Comparison of ENCODE assay signal across 10 cellular contexts in genomic region chr9:36276840-36277239, GRCh38. TPM values are rescaled to one million over a fixed set of nuclear protein-coding genes. Genes with fewer than 3 reads are reported as not detected.
A peak's percentile ranks its signal among the peaks of the same experiment; 100 is the strongest.
DNase-seq lines count a peak whose midpoint lies in the region; FAIRE-seq and TF ChIP-seq lines count a peak whose summit lies in the region.
"Had no signal": no experiment of that assay in that cellular context is flagged by ENCODE, and none has a peak within 500 bp of the region (broad histone marks: within the 10 kb centered on the region; RNA-seq: fewer than 3 reads in every experiment).

No MANE protein-coding gene starts in this region.

- no peaks in the 10 kb centered on the region for H3K36me3 Mint-ChIP-seq in dendritic cell treated with granulocyte-macrophage colony-stimulating factor and Interleukin-4, amounts not matched to agents 40 ng/mL and 50 ng/mL, for 4 days (ENCODE audit: low read depth)
- no peaks in the 10 kb centered on the region for H3K36me3 Mint-ChIP-seq in activated T-helper 2 cell treated with anti-CD3 and anti-CD28 coated beads, Interferon-gamma antibody, Interleukin-2, Interleukin-4, amounts not matched to agents 10 μg/mL and 5 μg/mL and 100 μg/mL, durations not matched to agents 14 hours and 24 hours and 36 hours (ENCODE audit: low read depth)

- DNase-seq in AG09309 (ENCODE audit: low read depth) (no peak), M059J (ENCODE audit: low read depth) (peak; percentile 84), medulla oblongata (ENCODE audit: extremely low spot score) (peak; percentile 21), GM19239 (ENCODE audit: insufficient read length, low spot score) (no peak), RCC 7860 (ENCODE audit: low spot score) (no peak)
- DNase-seq in stimulated activated CD4-positive, alpha-beta T cell treated with anti-CD3 and anti-CD28 coated beads, Interleukin-1b, Interleukin-23, amount 100 ng/mL, for 48 hours, result no peak
- DNase-seq in activated T-helper 2 cell treated with anti-CD3 and anti-CD28 coated beads, Interferon-gamma antibody, Interleukin-2, Interleukin-4, amounts not matched to agents 10 μg/mL and 5 μg/mL and 100 μg/mL, durations not matched to agents 14 hours and 24 hours and 36 hours (ENCODE audit: low spot score), result no peak
- DNase-seq: DND-41, KBM-7 had no signal

- intact Hi-C loops in dendritic cell treated with granulocyte-macrophage colony-stimulating factor and Interleukin-4, amounts not matched to agents 40 ng/mL and 50 ng/mL, for 4 days (cut with micrococcal nuclease), result no loop called here
- intact Hi-C loops in activated T-helper 2 cell treated with anti-CD3 and anti-CD28 coated beads, Interferon-gamma antibody, Interleukin-2, Interleukin-4, amounts not matched to agents 10 μg/mL and 5 μg/mL and 100 μg/mL, durations not matched to agents 14 hours and 24 hours and 36 hours (cut with micrococcal nuclease), result no loop called here

- peak overlapping the region; percentile 11 for H3K4me3 Mint-ChIP-seq in dendritic cell treated with granulocyte-macrophage colony-stimulating factor and Interleukin-4, amounts not matched to agents 40 ng/mL and 50 ng/mL, for 4 days
- H3K4me3 Mint-ChIP-seq in activated T-helper 2 cell treated with anti-CD3 and anti-CD28 coated beads, Interferon-gamma antibody, Interleukin-2, Interleukin-4, amounts not matched to agents 10 μg/mL and 5 μg/mL and 100 μg/mL, durations not matched to agents 14 hours and 24 hours and 36 hours (ENCODE audit: low read depth), result no peak overlapping the region

- H3K9me3 Mint-ChIP-seq in dendritic cell treated with granulocyte-macrophage colony-stimulating factor and Interleukin-4, amounts not matched to agents 40 ng/mL and 50 ng/mL, for 4 days, result no peaks in the 10 kb centered on the region
- no peaks in the 10 kb centered on the region for H3K9me3 Mint-ChIP-seq in activated T-helper 2 cell treated with anti-CD3 and anti-CD28 coated beads, Interferon-gamma antibody, Interleukin-2, Interleukin-4, amounts not matched to agents 10 μg/mL and 5 μg/mL and 100 μg/mL, durations not matched to agents 14 hours and 24 hours and 36 hours

- H3K4me1 Mint-ChIP-seq in dendritic cell treated with granulocyte-macrophage colony-stimulating factor and Interleukin-4, amounts not matched to agents 40 ng/mL and 50 ng/mL, for 4 days (ENCODE audit: low read depth), result peaks cover 16% of the 10 kb centered on the region
- H3K4me1 Mint-ChIP-seq in activated T-helper 2 cell treated with anti-CD3 and anti-CD28 coated beads, Interferon-gamma antibody, Interleukin-2, Interleukin-4, amounts not matched to agents 10 μg/mL and 5 μg/mL and 100 μg/mL, durations not matched to agents 14 hours and 24 hours and 36 hours (ENCODE audit: low read depth), result no peaks in the 10 kb centered on the region

- TF ChIP-seq CTCF in AG09309 (IDR thresholded peaks at IDR 0.05; ENCODE audit: control insufficient read depth, insufficient read depth, low read depth, low read length, missing control alignments), result no peak

- peak overlapping the region; percentile 7 for H3K4me3 ChIP-seq in AG09309 (ENCODE audit: control insufficient read depth, low read depth, low read length)

- FAIRE-seq in GM19239 (lab: Jason Lieb, UNC) (no peak), RCC 7860 (lab: Jason Lieb, UNC) (no peak)

- H3K27ac Mint-ChIP-seq in dendritic cell treated with granulocyte-macrophage colony-stimulating factor and Interleukin-4, amounts not matched to agents 40 ng/mL and 50 ng/mL, for 4 days, result no peak overlapping the region
- H3K27ac Mint-ChIP-seq in activated T-helper 2 cell treated with anti-CD3 and anti-CD28 coated beads, Interferon-gamma antibody, Interleukin-2, Interleukin-4, amounts not matched to agents 10 μg/mL and 5 μg/mL and 100 μg/mL, durations not matched to agents 14 hours and 24 hours and 36 hours, result no peak overlapping the region

- H3K27me3 Mint-ChIP-seq in dendritic cell treated with granulocyte-macrophage colony-stimulating factor and Interleukin-4, amounts not matched to agents 40 ng/mL and 50 ng/mL, for 4 days, result no peaks in the 10 kb centered on the region
- no peaks in the 10 kb centered on the region for H3K27me3 Mint-ChIP-seq in activated T-helper 2 cell treated with anti-CD3 and anti-CD28 coated beads, Interferon-gamma antibody, Interleukin-2, Interleukin-4, amounts not matched to agents 10 μg/mL and 5 μg/mL and 100 μg/mL, durations not matched to agents 14 hours and 24 hours and 36 hours (ENCODE audit: low read depth)

RNA-seq across cellular contexts. Expression of gene GNE, which starts 18.6 kb away (rescaled TPM):
- total RNA-seq in M059J (2014; rRNA removed; shearing (Covaris generic)), result 38.0 and 50.0 TPM in 2 replicates
- 27.7 and 28.5 TPM in 2 replicates for total RNA-seq in activated T-helper 2 cell treated with anti-CD3 and anti-CD28 coated beads, Interferon-gamma antibody, Interleukin-2, Interleukin-4, amounts not matched to agents 10 μg/mL and 5 μg/mL and 100 μg/mL, durations not matched to agents 14 hours and 24 hours and 36 hours

Comparison
In these comparisons a context has a peak if more than half of its experiments do, and no peak if none do; other contexts are left out.
1. DNase-seq: peak in M059J (single experiment) and medulla oblongata (single experiment); none in AG09309 (single experiment), stimulated activated CD4-positive, alpha-beta T cell treated with anti-CD3 and anti-CD28 coated beads, Interleukin-1b, Interleukin-23, amount 100 ng/mL, for 48 hours (single experiment), GM19239 (single experiment), RCC 7860 (single experiment) and activated T-helper 2 cell treated with anti-CD3 and anti-CD28 coated beads, Interferon-gamma antibody, Interleukin-2, Interleukin-4, amounts not matched to agents 10 μg/mL and 5 μg/mL and 100 μg/mL, durations not matched to agents 14 hours and 24 hours and 36 hours (single experiment).